In genomic region chr4:125432078-125432477, GRCh38 we compare ENCODE assay signal across 12 cellular contexts.
DNase-seq lines count a peak whose midpoint lies in the region; ATAC-seq, FAIRE-seq and TF ChIP-seq lines count a peak whose summit lies in the region.
"Had no signal": no experiment of that assay in that cellular context is flagged by ENCODE, and none has a peak within 500 bp of the region (broad histone marks: within the 10 kb centered on the region; RNA-seq: fewer than 3 reads in every experiment).

No MANE protein-coding gene starts in this region.

- no peak overlapping the region for H3K4ac ChIP-seq in IMR-90 (ENCODE audit: low read depth, low read length)

- H3K27ac ChIP-seq in IMR-90 (ENCODE audit: insufficient read depth, low read length) (no peak overlapping the region), suprapubic skin (no peak overlapping the region)
- H3K27ac ChIP-seq: transverse colon had no signal

- TF ChIP-seq CTCF in IMR-90 (conservative IDR thresholded peaks at IDR 0.05; ENCODE audit: low read depth, low read length) (peak; percentile 22; the same call in 1 of the 2 replicates), bronchial epithelial cell (IDR thresholded peaks at IDR 0.05; ENCODE audit: insufficient read depth, low read length, severe bottlenecking) (no peak), suprapubic skin (IDR thresholded peaks at IDR 0.05) (no peak)

- H3K9me1 ChIP-seq in IMR-90 (ENCODE audit: insufficient read depth, low read length), result no peaks in the 10 kb centered on the region

- FAIRE-seq in bronchial epithelial cell (lab: Jason Lieb, UNC), result peak; percentile 28

- no peak overlapping the region for H2AFZ ChIP-seq in IMR-90 (replicated peaks; ENCODE audit: low read length, poor library complexity)

- no peak overlapping the region for H3K4me3 Mint-ChIP-seq in naive thymus-derived CD8-positive, alpha-beta T cell
- H3K4me3 Mint-ChIP-seq: B cell, neural crest cell had no signal

- TF ChIP-seq RAD21 in IMR-90 (IDR thresholded peaks at IDR 0.05; ENCODE audit: low read length), result no peak

- no peak overlapping the region for H3K56ac ChIP-seq in IMR-90 (ENCODE audit: extremely low read depth, insufficient read depth, low read length)

- H3K27ac Mint-ChIP-seq in naive thymus-derived CD8-positive, alpha-beta T cell, result no peak overlapping the region
- H3K27ac Mint-ChIP-seq: B cell had no signal

- H3K4me1 ChIP-seq in IMR-90 (ENCODE audit: control insufficient read depth, insufficient read depth, low read length), result peaks cover 4% of the 10 kb centered on the region
- no peaks in the 10 kb centered on the region for H3K4me1 ChIP-seq in suprapubic skin
- H3K4me1 ChIP-seq: transverse colon had no signal

- no TSS peak for BruUV-seq in IMR-90 (replicated peaks; lab: Mats Ljungman, UMichigan)

- peak overlapping the region; percentile 2 for H2BK5ac ChIP-seq in IMR-90 (ENCODE audit: low read depth, low read length, poor library complexity, severe bottlenecking)

- no peak overlapping the region for H3K4me2 ChIP-seq in IMR-90 (ENCODE audit: low read depth, low read length)

- H2BK120ac ChIP-seq in IMR-90 (ENCODE audit: low read depth, low read length), result no peak overlapping the region

- H4K20me1 ChIP-seq in IMR-90 (ENCODE audit: insufficient read depth, low read length), result no peaks in the 10 kb centered on the region

- H4K5ac ChIP-seq in IMR-90 (ENCODE audit: low read depth, low read length), result no peak overlapping the region

- intact Hi-C loops in IMR-90 (cut with micrococcal nuclease), result loop anchor here (5.0 kb wide), 1 partner anchor 115 kb away; no protein-coding TSS in a partner anchor

- H3K9ac ChIP-seq in IMR-90 (ENCODE audit: low read depth, low read length), result no peak overlapping the region

- peak; percentile 18 for DNase-seq in A172 (ENCODE audit: low spot score)
- DNase-seq in IMR-90, result peak; percentile 20
- no peak for DNase-seq in bronchial epithelial cell (ENCODE audit: low read depth)
- peak; percentile 66 for DNase-seq in iPS DF 4.7 (ENCODE audit: extremely low read depth, low spot score)
- no peak for DNase-seq in naive thymus-derived CD8-positive, alpha-beta T cell
- DNase-seq in stimulated activated CD4-positive, alpha-beta T cell treated with anti-CD3 and anti-CD28 coated beads, Interleukin-1b, Interleukin-23, amount 100 ng/mL, for 48 hours, result no peak
- no peak for DNase-seq in NCI-H1105 (lab: John Stamatoyannopoulos, UW)
- no peak for DNase-seq in suprapubic skin (ENCODE audit: low spot score in 2 of 2)
- DNase-seq: activated T-cell treated with anti-CD3 and anti-CD28 coated beads, Interleukin-2, amount 50 U/mL, for 1 hour; transverse colon had no signal

- H3K18ac ChIP-seq in IMR-90 (ENCODE audit: low read depth, low read length), result no peak overlapping the region

- ATAC-seq in IMR-90 (ENCODE audit: low read depth), result peak; percentile 32; the same call in 1 of the 2 replicates
- no peak for ATAC-seq in naive thymus-derived CD8-positive, alpha-beta T cell

- TF ChIP-seq POLR2A in IMR-90 (IDR thresholded peaks at IDR 0.05; ENCODE audit: low read depth, low read length) (no peak), suprapubic skin (IDR thresholded peaks at IDR 0.05) (no peak)

- POLR2A ChIA-PET in IMR-90 (lab: Charles Lee; ENCODE audit: unreplicated experiment), result no interaction called here
- POLR2A ChIA-PET in naive thymus-derived CD8-positive, alpha-beta T cell (lab: Charles Lee), result no interaction called here

- H3K14ac ChIP-seq in IMR-90 (replicated peaks; ENCODE audit: low read depth, low read length), result no peak overlapping the region

- 0 out of 3 replicates have a peak overlapping the region, but pooled peaks have one; percentile 9 for H2BK15ac ChIP-seq in IMR-90 (ENCODE audit: low read depth, low read length)

- H3K27me3 Mint-ChIP-seq in naive thymus-derived CD8-positive, alpha-beta T cell, result no peaks in the 10 kb centered on the region
- H3K27me3 Mint-ChIP-seq: B cell had no signal

- H3K79me1 ChIP-seq in IMR-90 (ENCODE audit: low read depth in 1 of 2, low read length in 2 of 2), result no peaks in the 10 kb centered on the region; a peak in 2 of 4 replicates

- peak overlapping the region; percentile 31 for H3K23ac ChIP-seq in IMR-90 (ENCODE audit: low read depth, low read length)

- CTCF ChIA-PET in IMR-90 (lab: Yijun Ruan, JAX), result no interaction called here

- no peak overlapping the region for H2AK5ac ChIP-seq in IMR-90 (ENCODE audit: low read depth, low read length)

- dilution Hi-C loops in IMR-90 (cut with HindIII; ENCODE audit: low sequenced_read_pairs, unreplicated experiment), result no loop called here

- no peaks in the 10 kb centered on the region for H3K9me3 ChIP-seq in IMR-90 (ENCODE audit: control insufficient read depth, insufficient read depth, low read length)
- no peaks in the 10 kb centered on the region for H3K9me3 ChIP-seq in suprapubic skin
- H3K9me3 ChIP-seq: transverse colon had no signal

- H3K27me3 ChIP-seq in IMR-90 (ENCODE audit: control insufficient read depth, insufficient read depth, low read length), result no peaks in the 10 kb centered on the region
- H3K27me3 ChIP-seq in bronchial epithelial cell (ENCODE audit: control insufficient read depth, insufficient read depth, low read length), result no peaks in the 10 kb centered on the region
- no peaks in the 10 kb centered on the region for H3K27me3 ChIP-seq in suprapubic skin
- H3K27me3 ChIP-seq: transverse colon had no signal

- no peak overlapping the region for H2BK20ac ChIP-seq in IMR-90 (ENCODE audit: low read depth, low read length)

- WGBS in IMR-90 (ENCODE audit: extremely low coverage in 2 of 2, insufficient read length in 1 of 2), 2 experiments, result no CpG with 5 or more reads among the region's 2 CpGs
- WGBS in suprapubic skin, result 84% methylated on average over 2 of the region's 2 CpGs

- no peak for TF ChIP-seq EP300 in suprapubic skin (IDR thresholded peaks at IDR 0.05)

- 0 out of 2 replicates have a peak overlapping the region, but pooled peaks have one; percentile 0 for H4K91ac ChIP-seq in IMR-90 (ENCODE audit: insufficient read depth, low read depth, low read length)

- no peaks in the 10 kb centered on the region for H3K36me3 Mint-ChIP-seq in naive thymus-derived CD8-positive, alpha-beta T cell

- H3K9me3 Mint-ChIP-seq in naive thymus-derived CD8-positive, alpha-beta T cell, result peaks cover 0 to 12% (median 3%) of the 10 kb centered on the region in 9 donors
- H3K9me3 Mint-ChIP-seq: neural crest cell had no signal

- H3K4me3 ChIP-seq in IMR-90 (ENCODE audit: insufficient read depth, low read depth, low read length) (no peak overlapping the region), bronchial epithelial cell (ENCODE audit: low read depth, low read length) (no peak overlapping the region), suprapubic skin (no peak overlapping the region)
- H3K4me3 ChIP-seq: transverse colon had no signal

- no peak overlapping the region for H2AK9ac ChIP-seq in IMR-90 (replicated peaks; ENCODE audit: low read depth, low read length, poor library complexity)

- peak overlapping the region in 1 of 2 experiments; percentile 58; a peak in 1 of 4 replicates for H4K8ac ChIP-seq in IMR-90 (ENCODE audit: low read depth in 2 of 2, low read length in 2 of 2)

- H3K4me1 Mint-ChIP-seq in naive thymus-derived CD8-positive, alpha-beta T cell, result no peaks in the 10 kb centered on the region
- H3K4me1 Mint-ChIP-seq: B cell, neural crest cell had no signal

- in situ Hi-C loops in IMR-90 (cut with MboI; ENCODE audit: low sequenced_read_pairs), result no loop called here

- peaks cover 4% of the 10 kb centered on the region for H3K36me3 ChIP-seq in IMR-90 (ENCODE audit: control insufficient read depth, insufficient read depth, low read length)
- H3K36me3 ChIP-seq in bronchial epithelial cell (ENCODE audit: control insufficient read depth, insufficient read depth, low read length), result no peaks in the 10 kb centered on the region
- H3K36me3 ChIP-seq in suprapubic skin, result no peaks in the 10 kb centered on the region

TF ChIP-seq in IMR-90, 13 proteins besides CTCF, POLR2A, EP300 and RAD21:
- TF ChIP-seq RCOR1 (IDR thresholded peaks at IDR 0.05; ENCODE audit: insufficient replicate concordance, low read length) (no peak), BHLHE40 (IDR thresholded peaks at IDR 0.05; ENCODE audit: low read depth, low read length) (no peak), SMC3 (IDR thresholded peaks at IDR 0.05; ENCODE audit: low read depth, low read length) (no peak), USF2 (IDR thresholded peaks at IDR 0.05; ENCODE audit: low read depth, low read length) (no peak), RFX5 (IDR thresholded peaks at IDR 0.05; ENCODE audit: low read depth, low read length) (no peak), NFE2L2 (IDR thresholded peaks at IDR 0.05; ENCODE audit: low read depth, low read length) (no peak), CEBPB (IDR thresholded peaks at IDR 0.05; ENCODE audit: low read depth, low read length) (no peak), MAZ (IDR thresholded peaks at IDR 0.05; ENCODE audit: borderline replicate concordance, low read depth, low read length) (no peak), FOS (IDR thresholded peaks at IDR 0.05; ENCODE audit: low read depth, low read length) (no peak), MAFK (IDR thresholded peaks at IDR 0.05; ENCODE audit: low read depth, low read length) (no peak), CHD1 (IDR thresholded peaks at IDR 0.05; ENCODE audit: low read depth, low read length) (no peak)

Comparison
In these comparisons a context has a peak if more than half of its experiments do, and no peak if none do; other contexts are left out.
1. DNase-seq: peak in A172 (single experiment), IMR-90 (single experiment) and iPS DF 4.7 (single experiment); none in bronchial epithelial cell (single experiment), naive thymus-derived CD8-positive, alpha-beta T cell (0 of 10), stimulated activated CD4-positive, alpha-beta T cell treated with anti-CD3 and anti-CD28 coated beads, Interleukin-1b, Interleukin-23, amount 100 ng/mL, for 48 hours (single experiment), NCI-H1105 (single experiment) and suprapubic skin (0 of 2).